Comparison of ENCODE assay signal across 1 cellular context in genomic region chr1:219883400-219884332, GRCh38.
A peak's percentile ranks its signal among the peaks of the same experiment; 100 is the strongest.
TF ChIP-seq lines count a peak whose summit lies in the region.

No MANE protein-coding gene starts in this region.

TF ChIP-seq in HepG2, 621 proteins besides CTCF, POLR2A, EP300 and RAD21 (continued from another document):
- peak; percentile 67; the same call in 1 of the 2 replicates for TF ChIP-seq SKIL (CRISPR knock-in tag; IDR thresholded peaks at IDR 0.05; ENCODE audit: borderline replicate concordance)
- 0 out of 2 replicates have a peak, but pooled peaks have one; percentile 26 for TF ChIP-seq TAF1 (CRISPR knock-in tag; IDR thresholded peaks at IDR 0.05)
- 0 out of 2 replicates have a peak, but pooled peaks have one; percentile 30 for TF ChIP-seq KAT2B (IDR thresholded peaks at IDR 0.05; ENCODE audit: borderline replicate concordance, low read depth, low read length)
- TF ChIP-seq, protein P1, sequence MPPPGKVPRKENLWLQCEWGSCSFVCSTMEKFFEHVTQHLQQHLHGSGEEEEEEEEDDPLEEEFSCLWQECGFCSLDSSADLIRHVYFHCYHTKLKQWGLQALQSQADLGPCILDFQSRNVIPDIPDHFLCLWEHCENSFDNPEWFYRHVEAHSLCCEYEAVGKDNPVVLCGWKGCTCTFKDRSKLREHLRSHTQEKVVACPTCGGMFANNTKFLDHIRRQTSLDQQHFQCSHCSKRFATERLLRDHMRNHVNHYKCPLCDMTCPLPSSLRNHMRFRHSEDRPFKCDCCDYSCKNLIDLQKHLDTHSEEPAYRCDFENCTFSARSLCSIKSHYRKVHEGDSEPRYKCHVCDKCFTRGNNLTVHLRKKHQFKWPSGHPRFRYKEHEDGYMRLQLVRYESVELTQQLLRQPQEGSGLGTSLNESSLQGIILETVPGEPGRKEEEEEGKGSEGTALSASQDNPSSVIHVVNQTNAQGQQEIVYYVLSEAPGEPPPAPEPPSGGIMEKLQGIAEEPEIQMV (CRISPR knock-in tag; IDR thresholded peaks at IDR 0.05; ENCODE audit: low read depth) = no peak
- TF ChIP-seq ZSCAN21 (CRISPR knock-in tag; IDR thresholded peaks at IDR 0.05; ENCODE audit: borderline replicate concordance) = no peak
- TF ChIP-seq ZNF430 (CRISPR knock-in tag; IDR thresholded peaks at IDR 0.05) = peak; percentile 49; the same call in 1 of the 2 replicates
- TF ChIP-seq MEIS2 (CRISPR knock-in tag; IDR thresholded peaks at IDR 0.05) = peak; percentile 54; the same call in 1 of the 2 replicates
- TF ChIP-seq ZNF143 (CRISPR knock-in tag; IDR thresholded peaks at IDR 0.05) = no peak
- TF ChIP-seq IKZF5 (CRISPR knock-in tag; IDR thresholded peaks at IDR 0.05) = peak; percentile 68; the same call in 1 of the 2 replicates
- peak; percentile 63; the same call in 1 of the 2 replicates for TF ChIP-seq MYC (CRISPR knock-in tag; IDR thresholded peaks at IDR 0.05; ENCODE audit: borderline replicate concordance)
- TF ChIP-seq HNRNPLL (IDR thresholded peaks at IDR 0.05; ENCODE audit: low read depth, low read length, poor library complexity, severe bottlenecking) = no peak
- TF ChIP-seq NFIC (IDR thresholded peaks at IDR 0.05; ENCODE audit: low read length) = peak; percentile 77
- no peak for TF ChIP-seq PRDM15 (CRISPR knock-in tag; IDR thresholded peaks at IDR 0.05)
- no peak for TF ChIP-seq ZNF24 (IDR thresholded peaks at IDR 0.05)
- 0 out of 2 replicates have a peak, but pooled peaks have one; percentile 24 for TF ChIP-seq STAG1 (CRISPR knock-in tag; IDR thresholded peaks at IDR 0.05)
- TF ChIP-seq LCORL (IDR thresholded peaks at IDR 0.05) = peak; percentile 54; the same call in 1 of the 2 replicates
- peak; percentile 51; the same call in 1 of the 2 replicates for TF ChIP-seq LCORL (CRISPR knock-in tag; IDR thresholded peaks at IDR 0.05)
- no peak for TF ChIP-seq KLF6 (CRISPR knock-in tag; IDR thresholded peaks at IDR 0.05)
- TF ChIP-seq, protein P2, sequence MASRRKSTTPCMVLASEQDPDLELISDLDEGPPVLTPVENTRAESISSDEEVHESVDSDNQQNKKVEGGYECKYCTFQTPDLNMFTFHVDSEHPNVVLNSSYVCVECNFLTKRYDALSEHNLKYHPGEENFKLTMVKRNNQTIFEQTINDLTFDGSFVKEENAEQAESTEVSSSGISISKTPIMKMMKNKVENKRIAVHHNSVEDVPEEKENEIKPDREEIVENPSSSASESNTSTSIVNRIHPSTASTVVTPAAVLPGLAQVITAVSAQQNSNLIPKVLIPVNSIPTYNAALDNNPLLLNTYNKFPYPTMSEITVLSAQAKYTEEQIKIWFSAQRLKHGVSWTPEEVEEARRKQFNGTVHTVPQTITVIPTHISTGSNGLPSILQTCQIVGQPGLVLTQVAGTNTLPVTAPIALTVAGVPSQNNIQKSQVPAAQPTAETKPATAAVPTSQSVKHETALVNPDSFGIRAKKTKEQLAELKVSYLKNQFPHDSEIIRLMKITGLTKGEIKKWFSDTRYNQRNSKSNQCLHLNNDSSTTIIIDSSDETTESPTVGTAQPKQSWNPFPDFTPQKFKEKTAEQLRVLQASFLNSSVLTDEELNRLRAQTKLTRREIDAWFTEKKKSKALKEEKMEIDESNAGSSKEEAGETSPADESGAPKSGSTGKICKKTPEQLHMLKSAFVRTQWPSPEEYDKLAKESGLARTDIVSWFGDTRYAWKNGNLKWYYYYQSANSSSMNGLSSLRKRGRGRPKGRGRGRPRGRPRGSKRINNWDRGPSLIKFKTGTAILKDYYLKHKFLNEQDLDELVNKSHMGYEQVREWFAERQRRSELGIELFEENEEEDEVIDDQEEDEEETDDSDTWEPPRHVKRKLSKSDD (CRISPR knock-in tag; IDR thresholded peaks at IDR 0.05; ENCODE audit: low read depth) = 0 out of 2 replicates have a peak, but pooled peaks have one; percentile 55
- no peak for TF ChIP-seq FIP1L1 (IDR thresholded peaks at IDR 0.05; ENCODE audit: borderline replicate concordance, insufficient read depth, low read depth, low read length)
- peak; percentile 64; the same call in 1 of the 2 replicates for TF ChIP-seq ZNF788 (CRISPR knock-in tag; IDR thresholded peaks at IDR 0.05; ENCODE audit: borderline replicate concordance)
- TF ChIP-seq FOXA1 (IDR thresholded peaks at IDR 0.05) = peak; percentile 40; the same call in 1 of the 2 replicates
- TF ChIP-seq FOXA1 (CRISPR knock-in tag; IDR thresholded peaks at IDR 0.05) = peak; percentile 71
- peak; percentile 96 for TF ChIP-seq GATAD2A (CRISPR knock-in tag; IDR thresholded peaks at IDR 0.05)
- TF ChIP-seq MTA1 (CRISPR knock-in tag; IDR thresholded peaks at IDR 0.05; ENCODE audit: borderline replicate concordance) = peak; percentile 81; the same call in 1 of the 2 replicates
- peak; percentile 68; the same call in 1 of the 2 replicates for TF ChIP-seq FOXO1 (CRISPR knock-in tag; IDR thresholded peaks at IDR 0.05)
- peak; percentile 54; the same call in 1 of the 2 replicates for TF ChIP-seq ZNF816 (CRISPR knock-in tag; IDR thresholded peaks at IDR 0.05; ENCODE audit: borderline replicate concordance)
- peak; percentile 83 for TF ChIP-seq ESRRA (CRISPR knock-in tag; IDR thresholded peaks at IDR 0.05; ENCODE audit: low read depth)
- TF ChIP-seq ZNF746 (CRISPR knock-in tag; IDR thresholded peaks at IDR 0.05) = peak; percentile 70; the same call in 1 of the 2 replicates
- TF ChIP-seq BRCA1 (CRISPR knock-in tag; IDR thresholded peaks at IDR 0.05) = 0 out of 2 replicates have a peak, but pooled peaks have one; percentile 75
